8 cellular contexts compared by ENCODE assay signal in genomic region chr6:2988076-2988425, GRCh38. TPM values are rescaled to one million over a fixed set of nuclear protein-coding genes. Genes with fewer than 3 reads are reported as not detected.
DNase-seq lines count a peak whose midpoint lies in the region; ATAC-seq and TF ChIP-seq lines count a peak whose summit lies in the region.

No MANE protein-coding gene starts in this region.

- H3K4me3 ChIP-seq in iPS-20b (ENCODE audit: low read length) = peak overlapping the region; percentile 63
- peak overlapping the region; percentile 71 for H3K4me3 ChIP-seq in suprapubic skin

- TF ChIP-seq CTCF in suprapubic skin (IDR thresholded peaks at IDR 0.05) = no peak

- peak overlapping the region; percentile 88 for H3K4me3 Mint-ChIP-seq in T-helper 2 cell treated with Interferon-gamma antibody and Interleukin-4, amounts not matched to agents 5 μg/mL and 100 μg/mL, for 36 hours
- peak overlapping the region; percentile 86 for H3K4me3 Mint-ChIP-seq in activated T-helper 17 cell treated with anti-CD3 and anti-CD28 coated beads, Interleukin-2, amount 50 U/mL, for 72 hours

- H3K4me1 ChIP-seq in iPS-20b (ENCODE audit: insufficient read depth, low read length) (peaks cover 27% of the 10 kb centered on the region; the same call in 1 of the 2 replicates), suprapubic skin (peaks cover 39% of the 10 kb centered on the region)

- 34% methylated on average over 3 of the region's 3 CpGs for WGBS in suprapubic skin

- H3K27me3 ChIP-seq in iPS-20b (ENCODE audit: insufficient read depth, low read length) = no peaks in the 10 kb centered on the region
- H3K27me3 ChIP-seq in suprapubic skin = no peaks in the 10 kb centered on the region

- peak overlapping the region; percentile 89 for H3K27ac Mint-ChIP-seq in T-helper 2 cell treated with Interferon-gamma antibody and Interleukin-4, amounts not matched to agents 5 μg/mL and 100 μg/mL, for 36 hours
- H3K27ac Mint-ChIP-seq in activated T-helper 17 cell treated with anti-CD3 and anti-CD28 coated beads, Interleukin-2, amount 50 U/mL, for 72 hours = peak overlapping the region; percentile 79

- H3K27ac ChIP-seq in iPS-20b (ENCODE audit: low read length) (peak overlapping the region; percentile 97), suprapubic skin (peak overlapping the region; percentile 94)

- H3K4me1 Mint-ChIP-seq in T-helper 2 cell treated with Interferon-gamma antibody and Interleukin-4, amounts not matched to agents 5 μg/mL and 100 μg/mL, for 36 hours (ENCODE audit: low read depth) = peaks cover 24% of the 10 kb centered on the region
- H3K4me1 Mint-ChIP-seq in activated T-helper 17 cell treated with anti-CD3 and anti-CD28 coated beads, Interleukin-2, amount 50 U/mL, for 72 hours = peaks cover 9% of the 10 kb centered on the region

- H3K36me3 ChIP-seq in iPS-20b (ENCODE audit: insufficient read depth, low read depth, low read length) (no peaks in the 10 kb centered on the region), suprapubic skin (no peaks in the 10 kb centered on the region)

- no peaks in the 10 kb centered on the region for H3K9me3 Mint-ChIP-seq in T-helper 2 cell treated with Interferon-gamma antibody and Interleukin-4, amounts not matched to agents 5 μg/mL and 100 μg/mL, for 36 hours
- H3K9me3 Mint-ChIP-seq in activated T-helper 17 cell treated with anti-CD3 and anti-CD28 coated beads, Interleukin-2, amount 50 U/mL, for 72 hours = no peaks in the 10 kb centered on the region

- no peak for TF ChIP-seq EP300 in suprapubic skin (IDR thresholded peaks at IDR 0.05)

- H3K9me3 ChIP-seq in iPS-20b (ENCODE audit: insufficient read depth, low read depth, low read length) (no peaks in the 10 kb centered on the region), suprapubic skin (no peaks in the 10 kb centered on the region)

- peak overlapping the region; percentile 90; the same call in 1 of the 2 replicates for H3K9ac ChIP-seq in iPS-20b (ENCODE audit: low read depth, low read length)

- DNase-seq in T-helper 2 cell treated with Interferon-gamma antibody and Interleukin-4, amounts not matched to agents 5 μg/mL and 100 μg/mL, for 36 hours (ENCODE audit: low spot score) = no peak
- DNase-seq in T-helper 2 cell (no peak), suprapubic skin (ENCODE audit: low spot score in 2 of 2) (no peak), iPS-NIHi7 (ENCODE audit: extremely low spot score) (no peak), NCI-H1092 treated with DMSO at 0.1 percent for 48 hours (lab: John Stamatoyannopoulos, UW) (no peak)

- TF ChIP-seq POLR2A in suprapubic skin (IDR thresholded peaks at IDR 0.05) = no peak

- H3K36me3 Mint-ChIP-seq in T-helper 2 cell treated with Interferon-gamma antibody and Interleukin-4, amounts not matched to agents 5 μg/mL and 100 μg/mL, for 36 hours (ENCODE audit: low read depth) = peaks cover 2% of the 10 kb centered on the region
- peaks cover 7% of the 10 kb centered on the region for H3K36me3 Mint-ChIP-seq in activated T-helper 17 cell treated with anti-CD3 and anti-CD28 coated beads, Interleukin-2, amount 50 U/mL, for 72 hours (ENCODE audit: low read depth)

- peaks cover 7% of the 10 kb centered on the region for H3K27me3 Mint-ChIP-seq in T-helper 2 cell treated with Interferon-gamma antibody and Interleukin-4, amounts not matched to agents 5 μg/mL and 100 μg/mL, for 36 hours (ENCODE audit: low read depth)
- H3K27me3 Mint-ChIP-seq in activated T-helper 17 cell treated with anti-CD3 and anti-CD28 coated beads, Interleukin-2, amount 50 U/mL, for 72 hours = no peaks in the 10 kb centered on the region

- no peak for ATAC-seq in activated T-helper 17 cell treated with anti-CD3 and anti-CD28 coated beads, Interleukin-2, amount 50 U/mL, for 72 hours (replicated peaks)
- no peak for ATAC-seq in GM18868 (IDR thresholded peaks at IDR 0.05; ENCODE audit: unreplicated experiment)

RNA-seq across cellular contexts. Expression of gene NQO2, which starts 11.6 kb away (rescaled TPM):
- 10 to 100 TPM; 25.1 to 29.3 TPM for total RNA-seq in activated T-helper 17 cell treated with anti-CD3 and anti-CD28 coated beads, Interleukin-2, amount 50 U/mL, for 72 hours
- total RNA-seq in suprapubic skin = 10 to 100 TPM; 22.8 to 40.4 (median 38.3) TPM

RNA-seq across cellular contexts. Expression of gene SERPINB6, which starts 16.7 kb away (rescaled TPM):
- 10 to 100 TPM; 22.1 to 26.0 TPM for total RNA-seq in activated T-helper 17 cell treated with anti-CD3 and anti-CD28 coated beads, Interleukin-2, amount 50 U/mL, for 72 hours
- total RNA-seq in suprapubic skin = 10 to 100 TPM; 26.8 to 53.4 (median 36.8) TPM
